Comparison of ENCODE assay signal across 13 cellular contexts in the genomic region with DNA sequence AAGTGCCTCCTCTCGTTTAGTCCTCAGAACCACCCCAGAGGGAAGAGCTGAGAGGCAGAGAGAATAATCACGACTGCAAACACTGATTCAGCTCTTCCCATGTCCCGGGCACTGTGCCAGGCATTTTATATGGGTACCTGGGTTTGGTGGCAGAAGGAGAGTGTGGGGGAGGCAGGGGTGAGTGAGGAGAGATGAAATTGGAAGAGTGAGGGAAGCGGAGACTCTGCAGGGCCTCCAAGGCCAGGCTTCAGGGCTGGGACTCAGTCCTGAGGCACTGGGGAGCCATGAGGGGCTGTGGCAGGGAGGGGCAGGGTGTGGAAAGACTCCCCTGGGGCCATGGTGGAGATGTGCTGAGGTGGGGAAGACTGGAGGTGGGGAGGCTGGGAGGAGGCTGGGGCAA. TPM values are rescaled to one million over a fixed set of nuclear protein-coding genes. Genes with fewer than 3 reads are reported as not detected.
A peak's percentile ranks its signal among the peaks of the same experiment; 100 is the strongest.
DNase-seq lines count a peak whose midpoint lies in the region; ATAC-seq and TF ChIP-seq lines count a peak whose summit lies in the region.
"Had no signal": no experiment of that assay in that cellular context is flagged by ENCODE, and none has a peak within 500 bp of the region (broad histone marks: within the 10 kb centered on the region; RNA-seq: fewer than 3 reads in every experiment).

No MANE protein-coding gene starts in this region.

- ATAC-seq in GM18873 (IDR thresholded peaks at IDR 0.05; ENCODE audit: low FRiP score, unreplicated experiment): no peak
- ATAC-seq in activated T-helper 17 cell treated with anti-CD3 and anti-CD28 coated beads, Interleukin-2, amount 50 U/mL, for 72 hours (replicated peaks): no peak

- H3K9me3 Mint-ChIP-seq in activated T-helper 17 cell treated with anti-CD3 and anti-CD28 coated beads, Interleukin-2, amount 50 U/mL, for 72 hours: no peaks in the 10 kb centered on the region
- H3K9me3 Mint-ChIP-seq: natural killer cell treated with Interleukin-12 subunit alpha and Interleukin-12 subunit beta and Interleukin-15 and Interleukin-18, amount 100 ng/mL, for 72 hours had no signal

- no peaks in the 10 kb centered on the region for H3K4me1 Mint-ChIP-seq in activated T-helper 17 cell treated with anti-CD3 and anti-CD28 coated beads, Interleukin-2, amount 50 U/mL, for 72 hours

- H3K27ac ChIP-seq in caudate nucleus (ENCODE audit: low read depth, low read length): no peak overlapping the region
- no peak overlapping the region for H3K27ac ChIP-seq in prostate gland
- H3K27ac ChIP-seq: 22Rv1 had no signal

- no peak for TF ChIP-seq POLR2A in prostate gland (IDR thresholded peaks at IDR 0.05)

- no peaks in the 10 kb centered on the region for H3K36me3 Mint-ChIP-seq in activated T-helper 17 cell treated with anti-CD3 and anti-CD28 coated beads, Interleukin-2, amount 50 U/mL, for 72 hours (ENCODE audit: low read depth)
- H3K36me3 Mint-ChIP-seq: natural killer cell treated with Interleukin-12 subunit alpha and Interleukin-12 subunit beta and Interleukin-15 and Interleukin-18, amount 100 ng/mL, for 72 hours had no signal

- no peaks in the 10 kb centered on the region for H3K9me3 ChIP-seq in prostate gland

- TF ChIP-seq CTCF in prostate gland (IDR thresholded peaks at IDR 0.05): no peak

- H3K4me1 ChIP-seq in prostate gland (replicated peaks): no peaks in the 10 kb centered on the region

- no peaks in the 10 kb centered on the region for H3K27me3 Mint-ChIP-seq in activated T-helper 17 cell treated with anti-CD3 and anti-CD28 coated beads, Interleukin-2, amount 50 U/mL, for 72 hours
- H3K27me3 Mint-ChIP-seq: natural killer cell treated with Interleukin-12 subunit alpha and Interleukin-12 subunit beta and Interleukin-15 and Interleukin-18, amount 100 ng/mL, for 72 hours had no signal

- 30% methylated on average over 4 of the region's 4 CpGs for WGBS in prostate gland

- H3K27me3 ChIP-seq in prostate gland (replicated peaks; ENCODE audit: insufficient read depth): no peaks in the 10 kb centered on the region

- DNase-seq in DMS53 (lab: John Stamatoyannopoulos, UW) (peak; percentile 40), DMS53 treated with DMSO at 0.1 percent for 48 hours (lab: John Stamatoyannopoulos, UW; ENCODE audit: unreplicated experiment) (no peak), NCI-H2227 treated with DMSO at 0.1 percent for 48 hours (lab: John Stamatoyannopoulos, UW) (peak; percentile 25), caudate nucleus (lab: John Stamatoyannopoulos, UW) (peak in 43 of 61 donors; percentile 0 to 82 (median 42)), prostate gland (ENCODE audit: low spot score) (peak; percentile 72), GF-D8 (lab: John Stamatoyannopoulos, UW) (no peak)
- DNase-seq: activated naive CD4-positive, alpha-beta T cell; stimulated activated CD4-positive, alpha-beta T cell treated with anti-CD3 and anti-CD28 coated beads, Interleukin-1b, Interleukin-23, amount 100 ng/mL, for 48 hours had no signal

- no peak overlapping the region for H3K27ac Mint-ChIP-seq in activated T-helper 17 cell treated with anti-CD3 and anti-CD28 coated beads, Interleukin-2, amount 50 U/mL, for 72 hours
- H3K27ac Mint-ChIP-seq: natural killer cell treated with Interleukin-12 subunit alpha and Interleukin-12 subunit beta and Interleukin-15 and Interleukin-18, amount 100 ng/mL, for 72 hours had no signal

- no peaks in the 10 kb centered on the region for H3K36me3 ChIP-seq in prostate gland

- intact Hi-C loops in prostate gland (cut with DNase I): no loop called here

- H3K4me3 Mint-ChIP-seq in activated T-helper 17 cell treated with anti-CD3 and anti-CD28 coated beads, Interleukin-2, amount 50 U/mL, for 72 hours: no peak overlapping the region
- H3K4me3 Mint-ChIP-seq: natural killer cell treated with Interleukin-12 subunit alpha and Interleukin-12 subunit beta and Interleukin-15 and Interleukin-18, amount 100 ng/mL, for 72 hours had no signal

- no peak overlapping the region for H3K4me3 ChIP-seq in prostate gland

RNA-seq across cellular contexts. Expression of gene SYNGR4, which starts 8.7 kb away (rescaled TPM):
- 1 to 10 TPM in 1 of 2 donors, not detected in 1; 2.8 TPM for total RNA-seq in prostate gland
- not detected for total RNA-seq in activated T-helper 17 cell treated with anti-CD3 and anti-CD28 coated beads, Interleukin-2, amount 50 U/mL, for 72 hours
- total RNA-seq: temporal lobe had no signal

RNA-seq across cellular contexts. Expression of gene TMEM143, which starts 9.2 kb away (rescaled TPM):
- 10 to 100 TPM in 1 of 2 donors, 1 to 10 TPM in 1; 4.6 to 14.9 TPM for total RNA-seq in prostate gland
- 10 to 100 TPM; 20.5 to 33.7 TPM for total RNA-seq in activated T-helper 17 cell treated with anti-CD3 and anti-CD28 coated beads, Interleukin-2, amount 50 U/mL, for 72 hours

RNA-seq across cellular contexts. Expression of gene KDELR1, which starts 18.4 kb away (rescaled TPM):
- 100 to 1,000 TPM; 153 to 179 TPM for total RNA-seq in prostate gland
- total RNA-seq in activated T-helper 17 cell treated with anti-CD3 and anti-CD28 coated beads, Interleukin-2, amount 50 U/mL, for 72 hours: 10 to 100 TPM; 73.8 to 97.0 TPM

RNA-seq across cellular contexts. Expression of gene GRIN2D, which starts 20.6 kb away (rescaled TPM):
- total RNA-seq in prostate gland: 1 to 10 TPM in 1 of 2 donors, under 1 TPM in 1; 0.73 to 1.8 TPM
- 1 to 10 TPM in 1 of 2 donors, under 1 TPM in 1; 0.28 to 1.2 TPM for total RNA-seq in activated T-helper 17 cell treated with anti-CD3 and anti-CD28 coated beads, Interleukin-2, amount 50 U/mL, for 72 hours

RNA-seq across cellular contexts. Expression of gene EMP3, which starts 47.6 kb away (rescaled TPM):
- total RNA-seq in prostate gland: 10 to 100 TPM in 1 of 2 donors, 1 to 10 TPM in 1; 5.9 to 38.6 TPM
- total RNA-seq in activated T-helper 17 cell treated with anti-CD3 and anti-CD28 coated beads, Interleukin-2, amount 50 U/mL, for 72 hours: 100 to 1,000 TPM; 190 to 192 TPM

Comparison
In these comparisons a context has a peak if more than half of its experiments do, and no peak if none do; other contexts are left out.
1. DNase-seq: peak in DMS53 (single experiment), NCI-H2227 treated with DMSO at 0.1 percent for 48 hours (single experiment), caudate nucleus (43 of 61) and prostate gland (single experiment); none in DMS53 treated with DMSO at 0.1 percent for 48 hours (single experiment) and GF-D8 (single experiment).